ENCODE assay signal across 1 cellular context in the genomic region with DNA sequence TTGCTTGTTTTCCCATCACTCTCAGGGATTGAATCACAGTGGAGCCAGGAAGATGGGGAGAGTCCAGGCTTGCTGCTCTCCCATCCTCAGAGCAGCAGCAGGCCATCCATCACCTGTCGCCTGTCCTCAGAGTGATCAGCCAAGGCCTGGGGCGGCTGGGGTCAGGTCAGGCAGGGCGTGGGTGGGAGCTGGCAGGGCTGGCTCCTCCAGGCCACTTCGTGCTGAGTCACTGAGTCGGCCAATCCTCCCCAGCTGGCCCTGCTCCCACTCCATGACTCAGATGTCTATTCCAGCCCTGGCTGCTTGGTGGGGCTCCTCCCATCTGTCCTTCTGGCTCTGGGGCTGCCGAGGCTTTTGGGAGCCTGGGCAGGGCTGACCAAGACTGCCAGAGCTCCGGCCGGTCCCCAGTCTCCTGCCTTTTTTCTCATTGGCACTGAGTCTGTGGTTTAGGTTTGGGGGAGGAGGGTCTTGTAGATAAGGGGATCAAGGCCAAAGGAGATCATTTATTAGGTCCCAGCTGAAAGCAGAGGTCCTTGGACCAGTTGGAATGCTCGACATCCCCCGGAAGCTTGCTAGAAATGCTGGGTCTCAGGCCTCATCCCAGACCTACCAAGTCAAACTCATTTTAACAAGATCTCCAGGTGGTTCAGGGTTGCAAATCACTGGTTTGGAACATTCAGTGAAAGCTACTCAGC.
TF ChIP-seq lines count a peak whose summit lies in the region.

No MANE protein-coding gene starts in this region.

TF ChIP-seq in K562, 482 proteins besides CTCF, POLR2A, EP300 and RAD21 (continued from another document and continues in another):
- TF ChIP-seq, protein P1, sequence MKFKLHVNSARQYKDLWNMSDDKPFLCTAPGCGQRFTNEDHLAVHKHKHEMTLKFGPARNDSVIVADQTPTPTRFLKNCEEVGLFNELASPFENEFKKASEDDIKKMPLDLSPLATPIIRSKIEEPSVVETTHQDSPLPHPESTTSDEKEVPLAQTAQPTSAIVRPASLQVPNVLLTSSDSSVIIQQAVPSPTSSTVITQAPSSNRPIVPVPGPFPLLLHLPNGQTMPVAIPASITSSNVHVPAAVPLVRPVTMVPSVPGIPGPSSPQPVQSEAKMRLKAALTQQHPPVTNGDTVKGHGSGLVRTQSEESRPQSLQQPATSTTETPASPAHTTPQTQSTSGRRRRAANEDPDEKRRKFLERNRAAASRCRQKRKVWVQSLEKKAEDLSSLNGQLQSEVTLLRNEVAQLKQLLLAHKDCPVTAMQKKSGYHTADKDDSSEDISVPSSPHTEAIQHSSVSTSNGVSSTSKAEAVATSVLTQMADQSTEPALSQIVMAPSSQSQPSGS (CRISPR knock-in tag; IDR thresholded peaks at IDR 0.05), result no peak
- TF ChIP-seq FOS (IDR thresholded peaks at IDR 0.05; ENCODE audit: extremely low read depth, insufficient read length) (peak; percentile 31), CXXC5 (CRISPR knock-in tag; IDR thresholded peaks at IDR 0.05) (peak; percentile 74), SREBF1 (IDR thresholded peaks at IDR 0.05; ENCODE audit: borderline replicate concordance, low read depth, low read length) (no peak), CBFA2T3 (IDR thresholded peaks at IDR 0.05) (peak; percentile 88), ZNF436 (CRISPR knock-in tag; IDR thresholded peaks at IDR 0.05) (no peak), SIN3A (IDR thresholded peaks at IDR 0.05; ENCODE audit: borderline replicate concordance in 2 of 2, control insufficient read depth in 1 of 2, low read depth in 2 of 2, low read length in 2 of 2) (peak; percentile 80 to 81; a peak in 2 of 4 replicates), ZSCAN32 (CRISPR knock-in tag; IDR thresholded peaks at IDR 0.05) (no peak), PTTG1 (tag; IDR thresholded peaks at IDR 0.05; ENCODE audit: low read depth) (0 out of 2 replicates have a peak, but pooled peaks have one; percentile 19), ZNF3 (CRISPR knock-in tag; IDR thresholded peaks at IDR 0.05) (no peak), HMGN3 (IDR thresholded peaks at IDR 0.05; ENCODE audit: borderline replicate concordance, extremely low read depth, insufficient read length, low read depth, low read length) (peak; percentile 99), ZNF408 (CRISPR knock-in tag; IDR thresholded peaks at IDR 0.05; ENCODE audit: low read depth) (no peak), HDAC1 (IDR thresholded peaks at IDR 0.05) (peak in 1 of 2 experiments; percentile 83; a peak in 1 of 4 replicates), ZNF764 (CRISPR knock-in tag; IDR thresholded peaks at IDR 0.05; ENCODE audit: low read depth) (no peak), TEAD1 (CRISPR knock-in tag; IDR thresholded peaks at IDR 0.05) (peak in 1 of 2 experiments; percentile 64; a peak in 1 of 4 replicates), U2AF1 (optimal IDR thresholded peaks at IDR 0.05; ENCODE audit: low read depth, low read length) (no peak), SIN3B (IDR thresholded peaks at IDR 0.05; ENCODE audit: low read depth) (no peak), ZNF282 (CRISPR knock-in tag; IDR thresholded peaks at IDR 0.05) (peak; percentile 92; the same call in 1 of the 2 replicates), ZNF766 (CRISPR knock-in tag; conservative IDR thresholded peaks at IDR 0.05) (no peak; the same call in 1 of the 2 replicates), SP2 (IDR thresholded peaks at IDR 0.05; ENCODE audit: extremely low read depth, low read depth, low read length, poor library complexity, severe bottlenecking) (no peak), TGIF2 (CRISPR knock-in tag; IDR thresholded peaks at IDR 0.05) (no peak), MAFG (tag; conservative IDR thresholded peaks at IDR 0.05) (peak; percentile 98), ZFPM2 (CRISPR knock-in tag; IDR thresholded peaks at IDR 0.05) (no peak), PTBP1 (IDR thresholded peaks at IDR 0.05; ENCODE audit: low read depth, low read length) (no peak), SOX6 (IDR thresholded peaks at IDR 0.05) (peak; percentile 79), PCBP1 (IDR thresholded peaks at IDR 0.05; ENCODE audit: low read depth, low read length, poor library complexity, severe bottlenecking) (no peak), NRF1 (conservative IDR thresholded peaks at IDR 0.05 in 1 of 2, IDR thresholded peaks at IDR 0.05 in 1 of 2) (peak; percentile 69 to 73), MYNN (IDR thresholded peaks at IDR 0.05) (peak; percentile 94), MYNN (CRISPR knock-in tag; IDR thresholded peaks at IDR 0.05) (no peak), PURB (CRISPR knock-in tag; IDR thresholded peaks at IDR 0.05; ENCODE audit: low read depth) (no peak), BDP1 (IDR thresholded peaks at IDR 0.05; ENCODE audit: insufficient read depth, insufficient read length) (no peak), CBFA2T2 (conservative IDR thresholded peaks at IDR 0.05) (peak; percentile 70), TAF7 (tag; IDR thresholded peaks at IDR 0.05) (no peak), DPF2 (IDR thresholded peaks at IDR 0.05) (peak; percentile 88), ZNF668 (CRISPR knock-in tag; IDR thresholded peaks at IDR 0.05) (no peak), TAF15 (IDR thresholded peaks at IDR 0.05; ENCODE audit: low read depth, low read length) (no peak)
- TF ChIP-seq, protein P2, sequence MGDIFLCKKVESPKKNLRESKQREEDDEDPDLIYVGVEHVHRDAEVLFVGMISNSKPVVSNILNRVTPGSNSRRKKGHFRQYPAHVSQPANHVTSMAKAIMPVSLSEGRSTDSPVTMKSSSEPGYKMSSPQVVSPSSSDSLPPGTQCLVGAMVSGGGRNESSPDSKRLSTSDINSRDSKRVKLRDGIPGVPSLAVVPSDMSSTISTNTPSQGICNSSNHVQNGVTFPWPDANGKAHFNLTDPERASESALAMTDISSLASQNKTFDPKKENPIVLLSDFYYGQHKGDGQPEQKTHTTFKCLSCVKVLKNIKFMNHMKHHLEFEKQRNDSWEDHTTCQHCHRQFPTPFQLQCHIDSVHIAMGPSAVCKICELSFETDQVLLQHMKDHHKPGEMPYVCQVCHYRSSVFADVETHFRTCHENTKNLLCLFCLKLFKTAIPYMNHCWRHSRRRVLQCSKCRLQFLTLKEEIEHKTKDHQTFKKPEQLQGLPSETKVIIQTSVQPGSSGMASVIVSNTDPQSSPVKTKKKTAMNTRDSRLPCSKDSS (IDR thresholded peaks at IDR 0.05; ENCODE audit: low read depth, partially characterized antibody), result no peak
- TF ChIP-seq, protein P3, sequence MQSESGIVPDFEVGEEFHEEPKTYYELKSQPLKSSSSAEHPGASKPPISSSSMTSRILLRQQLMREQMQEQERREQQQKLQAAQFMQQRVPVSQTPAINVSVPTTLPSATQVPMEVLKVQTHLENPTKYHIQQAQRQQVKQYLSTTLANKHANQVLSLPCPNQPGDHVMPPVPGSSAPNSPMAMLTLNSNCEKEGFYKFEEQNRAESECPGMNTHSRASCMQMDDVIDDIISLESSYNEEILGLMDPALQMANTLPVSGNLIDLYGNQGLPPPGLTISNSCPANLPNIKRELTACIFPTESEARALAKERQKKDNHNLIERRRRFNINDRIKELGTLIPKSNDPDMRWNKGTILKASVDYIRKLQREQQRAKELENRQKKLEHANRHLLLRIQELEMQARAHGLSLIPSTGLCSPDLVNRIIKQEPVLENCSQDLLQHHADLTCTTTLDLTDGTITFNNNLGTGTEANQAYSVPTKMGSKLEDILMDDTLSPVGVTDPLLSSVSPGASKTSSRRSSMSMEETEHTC (IDR thresholded peaks at IDR 0.05), result no peak
- TF ChIP-seq, protein P4, sequence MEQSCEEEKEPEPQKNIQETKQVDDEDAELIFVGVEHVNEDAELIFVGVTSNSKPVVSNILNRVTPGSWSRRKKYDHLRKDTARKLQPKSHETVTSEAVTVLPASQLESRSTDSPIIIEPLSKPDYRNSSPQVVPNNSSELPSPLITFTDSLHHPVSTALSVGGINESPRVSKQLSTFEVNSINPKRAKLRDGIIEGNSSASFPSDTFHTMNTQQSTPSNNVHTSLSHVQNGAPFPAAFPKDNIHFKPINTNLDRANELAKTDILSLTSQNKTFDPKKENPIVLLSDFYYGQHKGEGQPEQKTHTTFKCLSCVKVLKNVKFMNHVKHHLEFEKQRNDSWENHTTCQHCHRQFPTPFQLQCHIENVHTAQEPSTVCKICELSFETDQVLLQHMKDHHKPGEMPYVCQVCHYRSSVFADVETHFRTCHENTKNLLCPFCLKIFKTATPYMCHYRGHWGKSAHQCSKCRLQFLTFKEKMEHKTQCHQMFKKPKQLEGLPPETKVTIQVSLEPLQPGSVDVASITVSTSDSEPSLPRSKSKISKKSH (CRISPR knock-in tag; IDR thresholded peaks at IDR 0.05), result no peak
- TF ChIP-seq, protein P5, sequence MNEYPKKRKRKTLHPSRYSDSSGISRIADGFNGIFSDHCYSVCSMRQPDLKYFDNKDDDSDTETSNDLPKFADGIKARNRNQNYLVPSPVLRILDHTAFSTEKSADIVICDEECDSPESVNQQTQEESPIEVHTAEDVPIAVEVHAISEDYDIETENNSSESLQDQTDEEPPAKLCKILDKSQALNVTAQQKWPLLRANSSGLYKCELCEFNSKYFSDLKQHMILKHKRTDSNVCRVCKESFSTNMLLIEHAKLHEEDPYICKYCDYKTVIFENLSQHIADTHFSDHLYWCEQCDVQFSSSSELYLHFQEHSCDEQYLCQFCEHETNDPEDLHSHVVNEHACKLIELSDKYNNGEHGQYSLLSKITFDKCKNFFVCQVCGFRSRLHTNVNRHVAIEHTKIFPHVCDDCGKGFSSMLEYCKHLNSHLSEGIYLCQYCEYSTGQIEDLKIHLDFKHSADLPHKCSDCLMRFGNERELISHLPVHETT (CRISPR knock-in tag; conservative IDR thresholded peaks at IDR 0.05 in 1 of 2, IDR thresholded peaks at IDR 0.05 in 1 of 2), result peak in 1 of 2 experiments; percentile 77; a peak in 2 of 4 replicates
- TF ChIP-seq, protein P6, sequence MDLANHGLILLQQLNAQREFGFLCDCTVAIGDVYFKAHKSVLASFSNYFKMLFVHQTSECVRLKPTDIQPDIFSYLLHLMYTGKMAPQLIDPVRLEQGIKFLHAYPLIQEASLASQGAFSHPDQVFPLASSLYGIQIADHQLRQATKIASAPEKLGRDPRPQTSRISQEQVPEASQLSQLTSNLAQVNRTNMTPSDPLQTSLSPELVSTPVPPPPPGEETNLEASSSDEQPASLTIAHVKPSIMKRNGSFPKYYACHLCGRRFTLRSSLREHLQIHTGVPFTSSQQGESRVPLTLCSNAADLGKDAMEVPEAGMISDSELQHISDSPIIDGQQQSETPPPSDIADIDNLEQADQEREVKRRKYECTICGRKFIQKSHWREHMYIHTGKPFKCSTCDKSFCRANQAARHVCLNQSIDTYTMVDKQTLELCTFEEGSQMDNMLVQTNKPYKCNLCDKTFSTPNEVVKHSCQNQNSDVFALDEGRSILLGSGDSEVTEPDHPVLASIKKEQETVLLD (IDR thresholded peaks at IDR 0.05), result no peak
- TF ChIP-seq, protein P7, sequence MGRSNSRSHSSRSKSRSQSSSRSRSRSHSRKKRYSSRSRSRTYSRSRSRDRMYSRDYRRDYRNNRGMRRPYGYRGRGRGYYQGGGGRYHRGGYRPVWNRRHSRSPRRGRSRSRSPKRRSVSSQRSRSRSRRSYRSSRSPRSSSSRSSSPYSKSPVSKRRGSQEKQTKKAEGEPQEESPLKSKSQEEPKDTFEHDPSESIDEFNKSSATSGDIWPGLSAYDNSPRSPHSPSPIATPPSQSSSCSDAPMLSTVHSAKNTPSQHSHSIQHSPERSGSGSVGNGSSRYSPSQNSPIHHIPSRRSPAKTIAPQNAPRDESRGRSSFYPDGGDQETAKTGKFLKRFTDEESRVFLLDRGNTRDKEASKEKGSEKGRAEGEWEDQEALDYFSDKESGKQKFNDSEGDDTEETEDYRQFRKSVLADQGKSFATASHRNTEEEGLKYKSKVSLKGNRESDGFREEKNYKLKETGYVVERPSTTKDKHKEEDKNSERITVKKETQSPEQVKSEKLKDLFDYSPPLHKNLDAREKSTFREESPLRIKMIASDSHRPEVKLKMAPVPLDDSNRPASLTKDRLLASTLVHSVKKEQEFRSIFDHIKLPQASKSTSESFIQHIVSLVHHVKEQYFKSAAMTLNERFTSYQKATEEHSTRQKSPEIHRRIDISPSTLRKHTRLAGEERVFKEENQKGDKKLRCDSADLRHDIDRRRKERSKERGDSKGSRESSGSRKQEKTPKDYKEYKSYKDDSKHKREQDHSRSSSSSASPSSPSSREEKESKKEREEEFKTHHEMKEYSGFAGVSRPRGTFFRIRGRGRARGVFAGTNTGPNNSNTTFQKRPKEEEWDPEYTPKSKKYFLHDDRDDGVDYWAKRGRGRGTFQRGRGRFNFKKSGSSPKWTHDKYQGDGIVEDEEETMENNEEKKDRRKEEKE (IDR thresholded peaks at IDR 0.05; ENCODE audit: borderline replicate concordance in 1 of 2, control insufficient read depth in 1 of 2, low read depth in 2 of 2, low read length in 1 of 2), result peak in 1 of 2 experiments; percentile 61; a peak in 1 of 4 replicates
- TF ChIP-seq, protein P8, sequence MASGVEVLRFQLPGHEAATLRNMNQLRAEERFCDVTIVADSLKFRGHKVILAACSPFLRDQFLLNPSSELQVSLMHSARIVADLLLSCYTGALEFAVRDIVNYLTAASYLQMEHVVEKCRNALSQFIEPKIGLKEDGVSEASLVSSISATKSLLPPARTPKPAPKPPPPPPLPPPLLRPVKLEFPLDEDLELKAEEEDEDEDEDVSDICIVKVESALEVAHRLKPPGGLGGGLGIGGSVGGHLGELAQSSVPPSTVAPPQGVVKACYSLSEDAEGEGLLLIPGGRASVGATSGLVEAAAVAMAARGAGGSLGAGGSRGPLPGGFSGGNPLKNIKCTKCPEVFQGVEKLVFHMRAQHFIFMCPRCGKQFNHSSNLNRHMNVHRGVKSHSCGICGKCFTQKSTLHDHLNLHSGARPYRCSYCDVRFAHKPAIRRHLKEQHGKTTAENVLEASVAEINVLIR (CRISPR knock-in tag; IDR thresholded peaks at IDR 0.05), result no peak
- TF ChIP-seq, protein P9, sequence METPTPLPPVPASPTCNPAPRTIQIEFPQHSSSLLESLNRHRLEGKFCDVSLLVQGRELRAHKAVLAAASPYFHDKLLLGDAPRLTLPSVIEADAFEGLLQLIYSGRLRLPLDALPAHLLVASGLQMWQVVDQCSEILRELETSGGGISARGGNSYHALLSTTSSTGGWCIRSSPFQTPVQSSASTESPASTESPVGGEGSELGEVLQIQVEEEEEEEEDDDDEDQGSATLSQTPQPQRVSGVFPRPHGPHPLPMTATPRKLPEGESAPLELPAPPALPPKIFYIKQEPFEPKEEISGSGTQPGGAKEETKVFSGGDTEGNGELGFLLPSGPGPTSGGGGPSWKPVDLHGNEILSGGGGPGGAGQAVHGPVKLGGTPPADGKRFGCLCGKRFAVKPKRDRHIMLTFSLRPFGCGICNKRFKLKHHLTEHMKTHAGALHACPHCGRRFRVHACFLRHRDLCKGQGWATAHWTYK (CRISPR knock-in tag; IDR thresholded peaks at IDR 0.05), result peak; percentile 63; the same call in 1 of the 2 replicates
- TF ChIP-seq, protein P10, sequence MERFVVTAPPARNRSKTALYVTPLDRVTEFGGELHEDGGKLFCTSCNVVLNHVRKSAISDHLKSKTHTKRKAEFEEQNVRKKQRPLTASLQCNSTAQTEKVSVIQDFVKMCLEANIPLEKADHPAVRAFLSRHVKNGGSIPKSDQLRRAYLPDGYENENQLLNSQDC (CRISPR knock-in tag; IDR thresholded peaks at IDR 0.05), result no peak
- TF ChIP-seq, protein P11, sequence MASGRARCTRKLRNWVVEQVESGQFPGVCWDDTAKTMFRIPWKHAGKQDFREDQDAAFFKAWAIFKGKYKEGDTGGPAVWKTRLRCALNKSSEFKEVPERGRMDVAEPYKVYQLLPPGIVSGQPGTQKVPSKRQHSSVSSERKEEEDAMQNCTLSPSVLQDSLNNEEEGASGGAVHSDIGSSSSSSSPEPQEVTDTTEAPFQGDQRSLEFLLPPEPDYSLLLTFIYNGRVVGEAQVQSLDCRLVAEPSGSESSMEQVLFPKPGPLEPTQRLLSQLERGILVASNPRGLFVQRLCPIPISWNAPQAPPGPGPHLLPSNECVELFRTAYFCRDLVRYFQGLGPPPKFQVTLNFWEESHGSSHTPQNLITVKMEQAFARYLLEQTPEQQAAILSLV (tag; IDR thresholded peaks at IDR 0.05), result no peak; the same call in 1 of the 2 replicates
